In the genomic region with DNA sequence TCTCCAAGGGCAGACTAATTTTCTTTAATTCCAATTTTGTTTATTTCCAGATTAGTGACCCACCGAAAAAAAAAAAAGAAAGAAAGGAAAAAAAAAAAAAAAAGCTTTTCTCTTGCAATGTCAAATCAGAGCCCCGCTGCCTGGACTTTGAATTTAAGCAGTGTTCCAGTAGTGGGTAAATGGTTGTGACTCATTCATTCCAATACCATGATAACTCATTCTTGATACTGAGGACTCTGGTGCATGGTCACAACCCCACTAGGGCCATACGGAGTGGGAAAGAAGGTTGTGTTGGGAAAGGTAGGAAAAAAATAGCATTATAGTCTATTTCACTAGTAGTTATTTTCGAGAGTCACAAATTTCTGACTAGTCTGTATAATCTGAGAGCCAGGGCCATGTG, we compare ENCODE assay signal across 19 cellular contexts. TPM values are rescaled to one million over a fixed set of nuclear protein-coding genes. Genes with fewer than 3 reads are reported as not detected.
A peak's percentile ranks its signal among the peaks of the same experiment; 100 is the strongest.
DNase-seq lines count a peak whose midpoint lies in the region; FAIRE-seq and TF ChIP-seq lines count a peak whose summit lies in the region.
"Had no signal": no experiment of that assay in that cellular context is flagged by ENCODE, and none has a peak within 500 bp of the region (broad histone marks: within the 10 kb centered on the region; RNA-seq: fewer than 3 reads in every experiment).

No MANE protein-coding gene starts in this region.

- H3K9ac ChIP-seq in endothelial cell of umbilical vein (replicated peaks; ENCODE audit: extremely low read depth, insufficient read depth, low read length) (no peak overlapping the region), mesenchymal stem cell (ENCODE audit: low read length) (no peak overlapping the region)

- H3K36me3 ChIP-seq in endothelial cell of umbilical vein (ENCODE audit: control insufficient read depth in 2 of 2, extremely low read depth in 1 of 2, insufficient read depth in 2 of 2, low read length in 2 of 2) (no peaks in the 10 kb centered on the region), mesenchymal stem cell (ENCODE audit: control insufficient read depth in 1 of 2, insufficient read depth in 2 of 2, low read depth in 1 of 2, low read length in 2 of 2) (no peaks in the 10 kb centered on the region), vagina (no peaks in the 10 kb centered on the region), ovary (no peaks in the 10 kb centered on the region)
- H3K36me3 ChIP-seq: gastroesophageal sphincter, upper lobe of right lung had no signal

- TF ChIP-seq POLR2A in endothelial cell of umbilical vein (IDR thresholded peaks at IDR 0.05; ENCODE audit: low read depth, low read length) (no peak), vagina (IDR thresholded peaks at IDR 0.05) (no peak), ovary (IDR thresholded peaks at IDR 0.05) (no peak)

- TF ChIP-seq CTCF in endothelial cell of umbilical vein (IDR thresholded peaks at IDR 0.05; ENCODE audit: extremely low read depth in 1 of 2, insufficient read depth in 1 of 2, low read depth in 1 of 2, low read length in 2 of 2) (no peak), vagina (IDR thresholded peaks at IDR 0.05) (no peak), ovary (IDR thresholded peaks at IDR 0.05) (no peak)

- no peaks in the 10 kb centered on the region for H3K9me3 ChIP-seq in endothelial cell of umbilical vein (replicated peaks; ENCODE audit: control insufficient read depth, insufficient read depth, low read length)
- H3K9me3 ChIP-seq in mesenchymal stem cell (ENCODE audit: control insufficient read depth, low read length) = peaks cover 14% of the 10 kb centered on the region
- no peaks in the 10 kb centered on the region for H3K9me3 ChIP-seq in vagina
- peaks cover 0 to 2% of the 10 kb centered on the region in 2 donors for H3K9me3 ChIP-seq in ovary

- no peaks in the 10 kb centered on the region for H3K79me1 ChIP-seq in mesenchymal stem cell (replicated peaks; ENCODE audit: low read length, poor library complexity, severe bottlenecking)

- CTCF ChIA-PET in endothelial cell of umbilical vein (lab: Charles Lee) = interaction anchor here (0.6 to 1.5 kb wide), 5 partner anchors 16 to 406 kb away, joined by 3 to 5 read pairs (median 3); no protein-coding TSS in a partner anchor

- no peak overlapping the region for H2BK5ac ChIP-seq in mesenchymal stem cell (ENCODE audit: low read depth, low read length, poor library complexity, severe bottlenecking)

- no peak for TF ChIP-seq EP300 in ovary (IDR thresholded peaks at IDR 0.05)

- H3K27me3 ChIP-seq in endothelial cell of umbilical vein (ENCODE audit: control insufficient read depth in 2 of 2, insufficient read depth in 2 of 2, low read length in 2 of 2) (no peaks in the 10 kb centered on the region), mesenchymal stem cell (ENCODE audit: control insufficient read depth in 1 of 2, insufficient read depth in 1 of 2, low read length in 2 of 2) (no peaks in the 10 kb centered on the region), vagina (no peaks in the 10 kb centered on the region), ovary (no peaks in the 10 kb centered on the region)
- H3K27me3 ChIP-seq: gastroesophageal sphincter, upper lobe of right lung had no signal

- no peak overlapping the region for H3K4ac ChIP-seq in mesenchymal stem cell (ENCODE audit: low read depth in 1 of 2, low read length in 2 of 2)

- no peak overlapping the region for H4K8ac ChIP-seq in mesenchymal stem cell (ENCODE audit: low read length)

- H3K4me3 ChIP-seq in endothelial cell of umbilical vein (replicated peaks in 1 of 3; ENCODE audit: insufficient read depth in 1 of 3, low read depth in 1 of 3, low read length in 3 of 3) (no peak overlapping the region), mesenchymal stem cell (ENCODE audit: insufficient read depth in 1 of 2, low read depth in 1 of 2, low read length in 2 of 2) (no peak overlapping the region), vagina (no peak overlapping the region), ovary (no peak overlapping the region)
- H3K4me3 ChIP-seq: gastroesophageal sphincter, upper lobe of right lung had no signal

- dilution Hi-C loops in endothelial cell of umbilical vein (cut with MboI; ENCODE audit: extremely low pct_ligation_motif_present, low sequenced_read_pairs) = no loop called here

- H3K27ac ChIP-seq in endothelial cell of umbilical vein (ENCODE audit: insufficient read depth, low read depth, low read length) (peak overlapping the region; percentile 52), mesenchymal stem cell (ENCODE audit: low read length, poor library complexity, severe bottlenecking) (no peak overlapping the region), vagina (no peak overlapping the region), ovary (no peak overlapping the region)
- H3K27ac ChIP-seq: gastroesophageal sphincter, upper lobe of right lung had no signal

- POLR2A ChIA-PET in endothelial cell of umbilical vein (lab: Charles Lee) = no interaction called here

- intact Hi-C loops in endothelial cell of umbilical vein (cut with micrococcal nuclease) = no loop called here
- intact Hi-C loops in vagina (cut with DNase I) = no loop called here
- intact Hi-C loops in ovary (cut with DNase I) = no loop called here

- H3K9me1 ChIP-seq in endothelial cell of umbilical vein (replicated peaks; ENCODE audit: control insufficient read depth, extremely low read depth, insufficient read depth, low read length) = no peaks in the 10 kb centered on the region

- H3K23ac ChIP-seq in mesenchymal stem cell (ENCODE audit: low read length in 2 of 2) = no peak overlapping the region

- no TSS peak for BruUV-seq in endothelial cell of umbilical vein (replicated peaks; lab: Mats Ljungman, UMichigan)

- H3K4me2 ChIP-seq in endothelial cell of umbilical vein (ENCODE audit: insufficient read depth, low read length) = peak overlapping the region; percentile 52
- H3K4me2 ChIP-seq in mesenchymal stem cell (ENCODE audit: low read length, poor library complexity, severe bottlenecking) = no peak overlapping the region

- no peak overlapping the region for H3K18ac ChIP-seq in mesenchymal stem cell (ENCODE audit: low read depth in 1 of 2, low read length in 2 of 2)

- H2AFZ ChIP-seq in endothelial cell of umbilical vein (ENCODE audit: low read depth, low read length) (no peak overlapping the region), mesenchymal stem cell (ENCODE audit: low read depth, low read length) (no peak overlapping the region)

- no peak overlapping the region for H2BK12ac ChIP-seq in mesenchymal stem cell (ENCODE audit: low read length in 2 of 2)

- peak; percentile 66 for DNase-seq in Daoy (ENCODE audit: low read depth)
- DNase-seq in RCC 7860 (ENCODE audit: low spot score) = peak; percentile 71
- DNase-seq in endothelial cell of umbilical vein (ENCODE audit: low read depth, low spot score) = peak; percentile 32
- peak; percentile 67 for DNase-seq in mesenchymal stem cell
- DNase-seq in NCI-H146 (lab: John Stamatoyannopoulos, UW) = no peak
- DNase-seq in vagina (ENCODE audit: extremely low spot score in 2 of 2) = no peak
- no peak for DNase-seq in middle frontal gyrus (ENCODE audit: extremely low spot score, low spot score)
- DNase-seq in ovary = no peak
- DNase-seq: activated CD4-positive, alpha-beta T cell treated with anti-CD3 and anti-CD28 coated beads for 36 hours; activated naive CD8-positive, alpha-beta T cell treated with anti-CD3 and anti-CD28 coated beads, Interleukin-2, amount 10 ng/mL, durations not matched to agents 7 days and 5 days; KG1; naive thymus-derived CD4-positive, alpha-beta T cell; NCI-H1417 treated with DMSO at 0.1 percent for 48 hours; NCI-H510A; stimulated activated CD4-positive, alpha-beta T cell treated with anti-CD3 and anti-CD28 coated beads, Interleukin-2, amount 100 ng/mL, for 24 hours; T-helper 17 cell; upper lobe of right lung had no signal

- no peak overlapping the region for H3K14ac ChIP-seq in mesenchymal stem cell (ENCODE audit: low read length in 2 of 2)

- no peaks in the 10 kb centered on the region for H4K20me1 ChIP-seq in endothelial cell of umbilical vein (replicated peaks; ENCODE audit: control insufficient read depth, extremely low read depth, insufficient read depth, low read length)

- FAIRE-seq in RCC 7860 (lab: Jason Lieb, UNC) (peak; percentile 93), endothelial cell of umbilical vein (lab: Jason Lieb, UNC) (no peak)

- no peak overlapping the region for H2BK15ac ChIP-seq in mesenchymal stem cell (ENCODE audit: low read depth, poor library complexity, severe bottlenecking)

- H3K79me2 ChIP-seq in endothelial cell of umbilical vein (ENCODE audit: control insufficient read depth, insufficient read depth, low read length) = no peaks in the 10 kb centered on the region

- H2BK120ac ChIP-seq in mesenchymal stem cell (ENCODE audit: low read depth, low read length) = no peak overlapping the region

- WGBS in mesenchymal stem cell = 89% methylated on average over 1 of the region's 4 CpGs
- WGBS in ovary, 3 donors = 80 to 92% (median 83%) methylated on average over 4 of the region's 4 CpGs

- no peak overlapping the region for H4K91ac ChIP-seq in mesenchymal stem cell (ENCODE audit: low read length)

- H3K4me1 ChIP-seq in endothelial cell of umbilical vein (ENCODE audit: control insufficient read depth, extremely low read depth, insufficient read depth, low read length) (peaks cover 28% of the 10 kb centered on the region), mesenchymal stem cell (ENCODE audit: control insufficient read depth, insufficient read depth, low read depth, low read length) (peaks cover 1% of the 10 kb centered on the region), vagina (no peaks in the 10 kb centered on the region), ovary (ENCODE audit: insufficient read depth) (no peaks in the 10 kb centered on the region)
- H3K4me1 ChIP-seq: gastroesophageal sphincter, upper lobe of right lung had no signal

- no peak overlapping the region for H2AK5ac ChIP-seq in mesenchymal stem cell (ENCODE audit: low read length, severe bottlenecking)

TF ChIP-seq in endothelial cell of umbilical vein, 7 proteins besides CTCF, POLR2A, EP300 and RAD21 (continues in another document):
- TF ChIP-seq FOS (IDR thresholded peaks at IDR 0.05; ENCODE audit: borderline replicate concordance, insufficient read depth, low read length) = peak; percentile 32
- TF ChIP-seq MYC (IDR thresholded peaks at IDR 0.05; ENCODE audit: low read depth, low read length) = no peak

RNA-seq across cellular contexts. Expression of gene COL8A1, which starts 59.1 kb away (rescaled TPM):
- 4.7 and 5.2 TPM in 2 replicates for total RNA-seq in Daoy (2014; rRNA removed; shearing (Covaris generic))
- total RNA-seq in endothelial cell of umbilical vein (217 and 358 TPM in 2 replicates), vagina (23.1 TPM), ovary (10 to 100 TPM in 4 of 7 donors, 1 to 10 TPM in 3; 2.0 to 37.2 (median 11.9) TPM)
- polyA plus RNA-seq in endothelial cell of umbilical vein (581 and 634 TPM in 2 replicates), ovary (10 to 100 TPM in 1 of 2 donors, 1 to 10 TPM in 1; 8.0 to 27.3 TPM)
- polyA plus RNA-seq in endothelial cell of umbilical vein (2011; cell fraction: cytosol; rRNA removed) = 292 and 326 TPM in 2 replicates
- polyA plus RNA-seq in endothelial cell of umbilical vein (2011; cell fraction: nucleus; rRNA removed) = 285 and 305 TPM in 2 replicates
- 454 and 542 TPM in 2 replicates for polyA plus RNA-seq in endothelial cell of umbilical vein (2012)
- 1,032 and 1,279 TPM in 2 replicates for polyA minus RNA-seq in endothelial cell of umbilical vein
- polyA minus RNA-seq in endothelial cell of umbilical vein (2011; cell fraction: cytosol; rRNA and poly(A)+ RNA removed) = not detected
- 575 and 850 TPM in 2 replicates for polyA minus RNA-seq in endothelial cell of umbilical vein (2011; cell fraction: nucleus; rRNA and poly(A)+ RNA removed)
- 115 TPM for polyA plus RNA-seq in mesenchymal stem cell (2013, experiment 1 of 2)
- 112 TPM for polyA plus RNA-seq in mesenchymal stem cell (2013, experiment 2 of 2)
- total RNA-seq: activated CD4-positive, alpha-beta T cell treated with anti-CD3 and anti-CD28 coated beads for 36 hours; activated naive CD8-positive, alpha-beta T cell treated with anti-CD3 and anti-CD28 coated beads, Interleukin-2, amount 10 ng/mL, durations not matched to agents 7 days and 5 days; T-helper 17 cell had no signal
- polyA plus RNA-seq: CD14-positive monocyte; naive thymus-derived CD4-positive, alpha-beta T cell had no signal

Comparison
In these comparisons a context has a peak if more than half of its experiments do, and no peak if none do; other contexts are left out.
1. DNase-seq: peak in Daoy (single experiment), RCC 7860 (single experiment), endothelial cell of umbilical vein (single experiment) and mesenchymal stem cell (single experiment); none in NCI-H146 (single experiment), vagina (0 of 2), middle frontal gyrus (single experiment) and ovary (0 of 5).